9 cellular contexts compared by ENCODE assay signal in genomic region chr11:104917259-104918112, GRCh38. TPM values are rescaled to one million over a fixed set of nuclear protein-coding genes. Genes with fewer than 3 reads are reported as not detected.
A peak's percentile ranks its signal among the peaks of the same experiment; 100 is the strongest.
DNase-seq lines count a peak whose midpoint lies in the region; ATAC-seq and TF ChIP-seq lines count a peak whose summit lies in the region.
"Had no signal": no experiment of that assay in that cellular context is flagged by ENCODE, and none has a peak within 500 bp of the region (broad histone marks: within the 10 kb centered on the region; RNA-seq: fewer than 3 reads in every experiment).

No MANE protein-coding gene starts in this region.

- peaks cover 39% of the 10 kb centered on the region for H3K4me1 ChIP-seq in CD4-positive, CD25-positive, alpha-beta regulatory T cell (ENCODE audit: control insufficient read depth, insufficient read depth, low read length, poor library complexity, severe bottlenecking)
- H3K4me1 ChIP-seq in muscle layer of colon (ENCODE audit: insufficient read depth, low read length), result peaks cover 4% of the 10 kb centered on the region
- no peaks in the 10 kb centered on the region for H3K4me1 ChIP-seq in endodermal cell (ENCODE audit: control insufficient read depth, insufficient read depth, low read length)

- 70 to 89% methylated on average over 1 to 3 of the region's 4 CpGs for WGBS in endodermal cell (ENCODE audit: insufficient coverage in 1 of 2, insufficient read length in 1 of 2), 2 experiments

- peaks cover 10 to 61% (median 53%) of the 10 kb centered on the region in 4 donors for H3K4me1 Mint-ChIP-seq in CD4-positive, CD25-positive, alpha-beta regulatory T cell
- peaks cover 50% of the 10 kb centered on the region for H3K4me1 Mint-ChIP-seq in activated naive CD8-positive, alpha-beta T cell treated with anti-CD3 and anti-CD28 coated beads, Interleukin-2, amount 50 U/mL, for 24 hours
- H3K4me1 Mint-ChIP-seq in endodermal cell, result no peaks in the 10 kb centered on the region

- TF ChIP-seq CTCF in HFF-Myc (IDR thresholded peaks at IDR 0.05; ENCODE audit: low read depth, low read length, missing control alignments), result no peak
- TF ChIP-seq CTCF in endodermal cell (conservative IDR thresholded peaks at IDR 0.05), result no peak

- H3K9ac ChIP-seq in muscle layer of colon (ENCODE audit: low read length) (peak overlapping the region; percentile 9), endodermal cell (ENCODE audit: extremely low read depth, low read length, poor library complexity, severe bottlenecking) (no peak overlapping the region)

- H3K36me3 ChIP-seq in CD4-positive, CD25-positive, alpha-beta regulatory T cell (ENCODE audit: control insufficient read depth, insufficient read depth, low read length), result no peaks in the 10 kb centered on the region
- no peaks in the 10 kb centered on the region for H3K36me3 ChIP-seq in muscle layer of colon (ENCODE audit: insufficient read depth, low read length)
- H3K36me3 ChIP-seq in endodermal cell (ENCODE audit: control insufficient read depth, insufficient read depth, low read length), result no peaks in the 10 kb centered on the region

- H3K4me3 Mint-ChIP-seq in CD4-positive, CD25-positive, alpha-beta regulatory T cell, result peak overlapping the region; percentile 87 to 95 (median 92)
- H3K4me3 Mint-ChIP-seq in activated naive CD8-positive, alpha-beta T cell treated with anti-CD3 and anti-CD28 coated beads, Interleukin-2, amount 50 U/mL, for 24 hours, result peak overlapping the region; percentile 82
- H3K4me3 Mint-ChIP-seq in endodermal cell, result no peak overlapping the region

- H3K27me3 ChIP-seq in CD4-positive, CD25-positive, alpha-beta regulatory T cell (ENCODE audit: control insufficient read depth, insufficient read depth, low read length), result no peaks in the 10 kb centered on the region
- H3K27me3 ChIP-seq in muscle layer of colon (ENCODE audit: control insufficient read depth in 1 of 2, insufficient read depth in 2 of 2, low read length in 2 of 2), result no peaks in the 10 kb centered on the region
- no peaks in the 10 kb centered on the region for H3K27me3 ChIP-seq in endodermal cell (ENCODE audit: control insufficient read depth, insufficient read depth, low read length, poor library complexity, severe bottlenecking)

- H3K27ac ChIP-seq in CD4-positive, CD25-positive, alpha-beta regulatory T cell (ENCODE audit: insufficient read depth, low read length, poor library complexity, severe bottlenecking), result peak overlapping the region; percentile 55
- H3K27ac ChIP-seq in muscle layer of colon (ENCODE audit: low read depth, low read length), result no peak overlapping the region
- no peak overlapping the region for H3K27ac ChIP-seq in endodermal cell (ENCODE audit: low read depth, low read length)

- H3K27me3 Mint-ChIP-seq in CD4-positive, CD25-positive, alpha-beta regulatory T cell, result no peaks in the 10 kb centered on the region
- no peaks in the 10 kb centered on the region for H3K27me3 Mint-ChIP-seq in activated naive CD8-positive, alpha-beta T cell treated with anti-CD3 and anti-CD28 coated beads, Interleukin-2, amount 50 U/mL, for 24 hours
- H3K27me3 Mint-ChIP-seq in endodermal cell (ENCODE audit: insufficient read depth), result no peaks in the 10 kb centered on the region

- H3K9me3 ChIP-seq in CD4-positive, CD25-positive, alpha-beta regulatory T cell (ENCODE audit: control insufficient read depth in 2 of 2, low read length in 2 of 2), result no peaks in the 10 kb centered on the region
- no peaks in the 10 kb centered on the region for H3K9me3 ChIP-seq in muscle layer of colon (ENCODE audit: low read length)
- H3K9me3 ChIP-seq in endodermal cell (ENCODE audit: control insufficient read depth, low read length), result no peaks in the 10 kb centered on the region

- no peak for DNase-seq in CD4-positive, CD25-positive, alpha-beta regulatory T cell
- DNase-seq in HFF-Myc (ENCODE audit: extremely low read depth, low read depth) (no peak), endodermal cell (no peak), NCI-H526 treated with DMSO at 0.1 percent for 48 hours (lab: John Stamatoyannopoulos, UW) (no peak), RKO (ENCODE audit: low spot score) (no peak)
- no peak for DNase-seq in activated naive CD8-positive, alpha-beta T cell treated with anti-CD3 and anti-CD28 coated beads, Interleukin-2, amount 50 U/mL, for 24 hours
- no peak for DNase-seq in stimulated activated CD4-positive, alpha-beta T cell treated with anti-CD3 and anti-CD28 coated beads, Interleukin-2, amount 100 ng/mL, for 48 hours

- peak overlapping the region; percentile 88 to 98 (median 96) for H3K27ac Mint-ChIP-seq in CD4-positive, CD25-positive, alpha-beta regulatory T cell
- peak overlapping the region; percentile 79 for H3K27ac Mint-ChIP-seq in activated naive CD8-positive, alpha-beta T cell treated with anti-CD3 and anti-CD28 coated beads, Interleukin-2, amount 50 U/mL, for 24 hours
- H3K27ac Mint-ChIP-seq in endodermal cell, result no peak overlapping the region

- peak overlapping the region; percentile 95 for H3K4me3 ChIP-seq in CD4-positive, CD25-positive, alpha-beta regulatory T cell (ENCODE audit: low read depth, low read length)
- H3K4me3 ChIP-seq in HFF-Myc (replicated peaks; ENCODE audit: low read depth, low read length) (peak overlapping the region; percentile 24), muscle layer of colon (ENCODE audit: low read depth in 1 of 2, low read length in 2 of 2) (peak overlapping the region; percentile 10 to 54), endodermal cell (ENCODE audit: low read length) (no peak overlapping the region)

- H3K9me3 Mint-ChIP-seq in CD4-positive, CD25-positive, alpha-beta regulatory T cell, result no peaks in the 10 kb centered on the region
- H3K9me3 Mint-ChIP-seq in activated naive CD8-positive, alpha-beta T cell treated with anti-CD3 and anti-CD28 coated beads, Interleukin-2, amount 50 U/mL, for 24 hours, result no peaks in the 10 kb centered on the region
- H3K9me3 Mint-ChIP-seq in endodermal cell, result no peaks in the 10 kb centered on the region

- H3K36me3 Mint-ChIP-seq in CD4-positive, CD25-positive, alpha-beta regulatory T cell, result no peaks in the 10 kb centered on the region
- no peaks in the 10 kb centered on the region for H3K36me3 Mint-ChIP-seq in activated naive CD8-positive, alpha-beta T cell treated with anti-CD3 and anti-CD28 coated beads, Interleukin-2, amount 50 U/mL, for 24 hours (ENCODE audit: low read depth)
- H3K36me3 Mint-ChIP-seq in endodermal cell (ENCODE audit: low read depth), result no peaks in the 10 kb centered on the region

- peak; percentile 27 to 46 for ATAC-seq in CD4-positive, CD25-positive, alpha-beta regulatory T cell (ENCODE audit: low read depth in 2 of 2)
- no peak for ATAC-seq in activated naive CD8-positive, alpha-beta T cell treated with anti-CD3 and anti-CD28 coated beads, Interleukin-2, amount 50 U/mL, for 24 hours

RNA-seq across cellular contexts. Expression of gene CASP12, which starts 19.2 kb away (rescaled TPM):
- total RNA-seq in CD4-positive, CD25-positive, alpha-beta regulatory T cell, result 0.72 TPM
- polyA plus RNA-seq in CD4-positive, CD25-positive, alpha-beta regulatory T cell, result under 1 TPM in 3 of 4 donors, not detected in 1; 0.37 to 0.77 (median 0.49) TPM
- not detected for total RNA-seq in endodermal cell
- not detected for polyA plus RNA-seq in endodermal cell (2013, experiment 1 of 2)
- polyA plus RNA-seq in endodermal cell (2013, experiment 2 of 2), result not detected
- total RNA-seq: H1 had no signal
- polyA plus RNA-seq: H1 had no signal

RNA-seq across cellular contexts. Expression of gene CASP4, which starts 50.9 kb away (rescaled TPM):
- 116 TPM for total RNA-seq in CD4-positive, CD25-positive, alpha-beta regulatory T cell
- 100 to 1,000 TPM; 108 to 137 (median 124) TPM for polyA plus RNA-seq in CD4-positive, CD25-positive, alpha-beta regulatory T cell
- total RNA-seq in endodermal cell, result not detected
- not detected for polyA plus RNA-seq in endodermal cell (2013, experiment 1 of 2)
- not detected for polyA plus RNA-seq in endodermal cell (2013, experiment 2 of 2)
- total RNA-seq: H1 had no signal

Comparison
In these comparisons a context has a peak if more than half of its experiments do, and no peak if none do; other contexts are left out.
1. RNA of gene CASP4, which starts 50.9 kb away (total RNA-seq): 116 TPM in CD4-positive, CD25-positive, alpha-beta regulatory T cell (single experiment); not detected in endodermal cell; every median in the first group is over 100 times any median in the second.